ENCODE assay signal across 8 cellular contexts in genomic region chr20:52972965-52973819, GRCh38. TPM values are rescaled to one million over a fixed set of nuclear protein-coding genes. Genes with fewer than 3 reads are reported as not detected.
DNase-seq lines count a peak whose midpoint lies in the region; ATAC-seq and TF ChIP-seq lines count a peak whose summit lies in the region.

No MANE protein-coding gene starts in this region.

- H3K4me3 Mint-ChIP-seq in T-cell = peak overlapping the region; percentile 89 to 99 (median 92)
- H3K4me3 Mint-ChIP-seq in stimulated activated naive CD8-positive, alpha-beta T cell treated with anti-CD3 and anti-CD28 coated beads, Interleukin-15, amount 100 ng/mL, for 72 hours = peak overlapping the region; percentile 89 to 94

- H2AK5ac ChIP-seq in mesendoderm (ENCODE audit: low read length) = no peak overlapping the region

- no peaks in the 10 kb centered on the region for H3K79me2 ChIP-seq in mesendoderm (ENCODE audit: control insufficient read depth, insufficient read depth, low read length)

- peak overlapping the region; percentile 99 for H3K4me2 ChIP-seq in mesendoderm (ENCODE audit: low read length)

- H3K4me1 ChIP-seq in mesendoderm (ENCODE audit: control insufficient read depth, low read depth, low read length) = no peaks in the 10 kb centered on the region

- no peak overlapping the region for H4K8ac ChIP-seq in mesendoderm (ENCODE audit: low read depth, low read length)

- no peaks in the 10 kb centered on the region for H3K9me3 Mint-ChIP-seq in T-cell
- H3K9me3 Mint-ChIP-seq in stimulated activated naive CD8-positive, alpha-beta T cell treated with anti-CD3 and anti-CD28 coated beads, Interleukin-15, amount 100 ng/mL, for 72 hours = no peaks in the 10 kb centered on the region

- H3K4ac ChIP-seq in mesendoderm (ENCODE audit: low read depth, low read length) = no peak overlapping the region

- no peaks in the 10 kb centered on the region for H3K36me3 ChIP-seq in mesendoderm (ENCODE audit: control insufficient read depth, insufficient read depth, low read length)

- H3K27me3 Mint-ChIP-seq in T-cell = peaks cover 9 to 24% of the 10 kb centered on the region in 2 donors
- peaks cover 44% of the 10 kb centered on the region for H3K27me3 Mint-ChIP-seq in stimulated activated naive CD8-positive, alpha-beta T cell treated with anti-CD3 and anti-CD28 coated beads, Interleukin-15, amount 100 ng/mL, for 72 hours

- CTCF ChIA-PET in T-cell (lab: Charles Lee) = no interaction called here

- no peak overlapping the region for H2BK120ac ChIP-seq in mesendoderm (ENCODE audit: low read depth, low read length)

- TF ChIP-seq CTCF in cardiac fibroblast (IDR thresholded peaks at IDR 0.05; ENCODE audit: low read depth, low read length) = no peak

- peak overlapping the region; percentile 92 to 96 for H3K27ac Mint-ChIP-seq in T-cell
- H3K27ac Mint-ChIP-seq in stimulated activated naive CD8-positive, alpha-beta T cell treated with anti-CD3 and anti-CD28 coated beads, Interleukin-15, amount 100 ng/mL, for 72 hours = peak overlapping the region; percentile 92 to 97

- H3K79me1 ChIP-seq in mesendoderm (ENCODE audit: low read length) = no peaks in the 10 kb centered on the region

- no peak overlapping the region for H2BK15ac ChIP-seq in mesendoderm (replicated peaks; ENCODE audit: low read depth)

- H3K9ac ChIP-seq in mesendoderm (ENCODE audit: low read length) = peak overlapping the region; percentile 41

- H2BK5ac ChIP-seq in mesendoderm (ENCODE audit: low read length) = no peak overlapping the region

- peaks cover 4% of the 10 kb centered on the region for H3K27me3 ChIP-seq in mesendoderm (ENCODE audit: insufficient read depth, low read length, poor library complexity)

- no peak overlapping the region for H3K18ac ChIP-seq in mesendoderm (ENCODE audit: low read length)

- POLR2A ChIA-PET in T-cell (lab: Charles Lee) = interaction anchor here (0.6 to 3.4 kb wide), 7 partner anchors 13 to 976 kb away, joined by 3 to 32 read pairs (median 3); no protein-coding TSS in a partner anchor

- H3K36me3 Mint-ChIP-seq in T-cell = no peaks in the 10 kb centered on the region

- peak overlapping the region; percentile 64 for H3K56ac ChIP-seq in mesendoderm (ENCODE audit: low read length)

- DNase-seq in D341Med (ENCODE audit: low spot score) (peak; percentile 34), T-cell (peak in 24 of 34 experiments; percentile 11 to 50 (median 30)), cardiac fibroblast (ENCODE audit: low read depth in 2 of 2) (no peak), mesendoderm (peak; percentile 37), NCI-H446 treated with DMSO at 0.1 percent for 48 hours (lab: John Stamatoyannopoulos, UW) (no peak), T1000 (lab: John Stamatoyannopoulos, UW) (no peak)
- DNase-seq in stimulated activated naive CD8-positive, alpha-beta T cell treated with anti-CD3 and anti-CD28 coated beads, Interleukin-15, amount 100 ng/mL, for 72 hours = peak; percentile 24 to 31

- no CpG with 5 or more reads among the region's 39 CpGs for WGBS in mesendoderm (ENCODE audit: extremely low coverage, insufficient coverage, low lambda C conversion rate)

- H4K5ac ChIP-seq in mesendoderm (ENCODE audit: low read length) = no peak overlapping the region

- peak; percentile 47 to 56 (median 54) for ATAC-seq in T-cell (replicated peaks in 1 of 4)
- peak; percentile 62 for ATAC-seq in stimulated activated naive CD8-positive, alpha-beta T cell treated with anti-CD3 and anti-CD28 coated beads, Interleukin-15, amount 100 ng/mL, for 72 hours
- ATAC-seq in HG02571 (IDR thresholded peaks at IDR 0.05; ENCODE audit: unreplicated experiment) = no peak

- H3K23ac ChIP-seq in mesendoderm (ENCODE audit: low read length) = peak overlapping the region; percentile 24

- H3K27ac ChIP-seq in mesendoderm (ENCODE audit: low read depth, low read length) = no peak overlapping the region

- H3K4me1 Mint-ChIP-seq in T-cell = peaks cover 20 to 50% (median 47%) of the 10 kb centered on the region in 3 donors
- peaks cover 43% of the 10 kb centered on the region for H3K4me1 Mint-ChIP-seq in stimulated activated naive CD8-positive, alpha-beta T cell treated with anti-CD3 and anti-CD28 coated beads, Interleukin-15, amount 100 ng/mL, for 72 hours

- peak overlapping the region; percentile 34 to 59 for H3K4me3 ChIP-seq in cardiac fibroblast (replicated peaks in 1 of 2; ENCODE audit: low read depth in 2 of 2, low read length in 2 of 2)
- no peak overlapping the region for H3K4me3 ChIP-seq in mesendoderm (ENCODE audit: low read length)

RNA-seq across cellular contexts. Expression of gene TSHZ2, which starts 1.0 kb away (rescaled TPM):
- total RNA-seq in T-cell = 10 to 100 TPM; 20.2 to 42.9 (median 25.8) TPM
- 0.03 TPM for polyA plus RNA-seq in mesendoderm (2013, experiment 1 of 2)
- polyA plus RNA-seq in mesendoderm (2013, experiment 2 of 2) = 0.04 TPM

Comparison
In these comparisons a context has a peak if more than half of its experiments do, and no peak if none do; other contexts are left out.
1. DNase-seq: peak in D341Med (single experiment), T-cell (24 of 34), mesendoderm (single experiment) and stimulated activated naive CD8-positive, alpha-beta T cell treated with anti-CD3 and anti-CD28 coated beads, Interleukin-15, amount 100 ng/mL, for 72 hours (2 of 2); none in cardiac fibroblast (0 of 2), NCI-H446 treated with DMSO at 0.1 percent for 48 hours (single experiment) and T1000 (single experiment).